In the genomic region with DNA sequence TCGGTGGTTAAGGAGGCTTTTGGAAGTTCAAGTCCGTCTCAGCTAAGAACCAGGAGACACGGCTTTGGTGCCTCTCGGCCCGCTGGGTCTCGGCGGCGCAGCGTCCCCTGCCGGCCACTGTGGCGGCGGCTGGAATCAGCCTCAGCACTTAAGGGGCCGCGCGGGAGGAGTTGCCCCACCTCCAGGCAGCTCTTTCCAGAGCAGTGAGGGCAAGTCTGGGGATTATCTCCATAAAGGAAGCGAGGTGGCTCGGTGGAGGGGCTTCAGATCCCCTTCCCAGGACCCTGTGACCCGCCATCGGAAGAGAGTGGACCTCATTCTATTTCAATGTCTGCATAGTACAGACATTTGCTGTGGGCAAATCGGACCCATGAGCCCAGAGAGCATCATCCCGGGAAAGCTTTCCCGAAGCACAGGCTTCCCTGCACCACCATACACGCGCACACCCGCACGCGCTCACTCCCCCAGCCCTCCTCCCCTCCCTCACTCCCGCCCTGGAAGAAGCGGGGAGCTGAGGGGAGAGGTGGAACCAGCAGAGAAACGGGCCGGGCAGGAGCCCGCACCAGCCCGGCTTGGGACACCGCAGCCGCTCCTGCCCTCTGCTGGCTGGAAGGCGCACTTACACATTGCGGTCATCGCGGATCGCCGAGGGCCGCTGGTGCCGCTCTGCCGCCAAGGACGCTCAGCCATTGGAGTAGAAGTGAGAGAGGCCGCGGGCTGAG, we compare ENCODE assay signal across 1 cellular context.
TF ChIP-seq lines count a peak whose summit lies in the region.

No MANE protein-coding gene starts in this region.

TF ChIP-seq in HepG2, 621 proteins besides CTCF, POLR2A, EP300 and RAD21 (continued from another document and continues in another):
- TF ChIP-seq ZNF407 (CRISPR knock-in tag; IDR thresholded peaks at IDR 0.05; ENCODE audit: not compliant biosample characterization), result peak; percentile 65
- peak; percentile 65 for TF ChIP-seq ZNF331 (CRISPR knock-in tag; IDR thresholded peaks at IDR 0.05)
- TF ChIP-seq ZBTB4 (CRISPR knock-in tag; IDR thresholded peaks at IDR 0.05; ENCODE audit: borderline replicate concordance), result no peak
- TF ChIP-seq ZNF674 (CRISPR knock-in tag; IDR thresholded peaks at IDR 0.05; ENCODE audit: low read depth), result no peak
- TF ChIP-seq ZNF781 (CRISPR knock-in tag; IDR thresholded peaks at IDR 0.05; ENCODE audit: borderline replicate concordance, not compliant biosample characterization), result peak; percentile 39
- no peak for TF ChIP-seq NFE2L1 (CRISPR knock-in tag; IDR thresholded peaks at IDR 0.05; ENCODE audit: borderline replicate concordance)
- no peak for TF ChIP-seq HDAC6 (IDR thresholded peaks at IDR 0.05; ENCODE audit: low read depth, low read length)
- TF ChIP-seq GFI1 (CRISPR knock-in tag; IDR thresholded peaks at IDR 0.05; ENCODE audit: borderline replicate concordance), result no peak; the same call in 1 of the 2 replicates
- TF ChIP-seq ZNF264 (CRISPR knock-in tag; IDR thresholded peaks at IDR 0.05), result no peak; the same call in 1 of the 2 replicates
- TF ChIP-seq, protein P1, sequence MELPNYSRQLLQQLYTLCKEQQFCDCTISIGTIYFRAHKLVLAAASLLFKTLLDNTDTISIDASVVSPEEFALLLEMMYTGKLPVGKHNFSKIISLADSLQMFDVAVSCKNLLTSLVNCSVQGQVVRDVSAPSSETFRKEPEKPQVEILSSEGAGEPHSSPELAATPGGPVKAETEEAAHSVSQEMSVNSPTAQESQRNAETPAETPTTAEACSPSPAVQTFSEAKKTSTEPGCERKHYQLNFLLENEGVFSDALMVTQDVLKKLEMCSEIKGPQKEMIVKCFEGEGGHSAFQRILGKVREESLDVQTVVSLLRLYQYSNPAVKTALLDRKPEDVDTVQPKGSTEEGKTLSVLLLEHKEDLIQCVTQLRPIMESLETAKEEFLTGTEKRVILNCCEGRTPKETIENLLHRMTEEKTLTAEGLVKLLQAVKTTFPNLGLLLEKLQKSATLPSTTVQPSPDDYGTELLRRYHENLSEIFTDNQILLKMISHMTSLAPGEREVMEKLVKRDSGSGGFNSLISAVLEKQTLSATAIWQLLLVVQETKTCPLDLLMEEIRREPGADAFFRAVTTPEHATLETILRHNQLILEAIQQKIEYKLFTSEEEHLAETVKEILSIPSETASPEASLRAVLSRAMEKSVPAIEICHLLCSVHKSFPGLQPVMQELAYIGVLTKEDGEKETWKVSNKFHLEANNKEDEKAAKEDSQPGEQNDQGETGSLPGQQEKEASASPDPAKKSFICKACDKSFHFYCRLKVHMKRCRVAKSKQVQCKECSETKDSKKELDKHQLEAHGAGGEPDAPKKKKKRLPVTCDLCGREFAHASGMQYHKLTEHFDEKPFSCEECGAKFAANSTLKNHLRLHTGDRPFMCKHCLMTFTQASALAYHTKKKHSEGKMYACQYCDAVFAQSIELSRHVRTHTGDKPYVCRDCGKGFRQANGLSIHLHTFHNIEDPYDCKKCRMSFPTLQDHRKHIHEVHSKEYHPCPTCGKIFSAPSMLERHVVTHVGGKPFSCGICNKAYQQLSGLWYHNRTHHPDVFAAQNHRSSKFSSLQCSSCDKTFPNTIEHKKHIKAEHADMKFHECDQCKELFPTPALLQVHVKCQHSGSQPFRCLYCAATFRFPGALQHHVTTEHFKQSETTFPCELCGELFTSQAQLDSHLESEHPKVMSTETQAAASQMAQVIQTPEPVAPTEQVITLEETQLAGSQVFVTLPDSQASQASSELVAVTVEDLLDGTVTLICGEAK (IDR thresholded peaks at IDR 0.05), result no peak
- TF ChIP-seq, protein P1 (CRISPR knock-in tag; IDR thresholded peaks at IDR 0.05), result peak; percentile 80
- TF ChIP-seq PITX1 (CRISPR knock-in tag; IDR thresholded peaks at IDR 0.05), result peak; percentile 26; the same call in 1 of the 2 replicates
- TF ChIP-seq ZNF235 (CRISPR knock-in tag; IDR thresholded peaks at IDR 0.05; ENCODE audit: borderline replicate concordance), result peak; percentile 76; the same call in 1 of the 2 replicates
- 0 out of 2 replicates have a peak, but pooled peaks have one; percentile 25 for TF ChIP-seq ZNF343 (CRISPR knock-in tag; IDR thresholded peaks at IDR 0.05)
- TF ChIP-seq, protein P2, sequence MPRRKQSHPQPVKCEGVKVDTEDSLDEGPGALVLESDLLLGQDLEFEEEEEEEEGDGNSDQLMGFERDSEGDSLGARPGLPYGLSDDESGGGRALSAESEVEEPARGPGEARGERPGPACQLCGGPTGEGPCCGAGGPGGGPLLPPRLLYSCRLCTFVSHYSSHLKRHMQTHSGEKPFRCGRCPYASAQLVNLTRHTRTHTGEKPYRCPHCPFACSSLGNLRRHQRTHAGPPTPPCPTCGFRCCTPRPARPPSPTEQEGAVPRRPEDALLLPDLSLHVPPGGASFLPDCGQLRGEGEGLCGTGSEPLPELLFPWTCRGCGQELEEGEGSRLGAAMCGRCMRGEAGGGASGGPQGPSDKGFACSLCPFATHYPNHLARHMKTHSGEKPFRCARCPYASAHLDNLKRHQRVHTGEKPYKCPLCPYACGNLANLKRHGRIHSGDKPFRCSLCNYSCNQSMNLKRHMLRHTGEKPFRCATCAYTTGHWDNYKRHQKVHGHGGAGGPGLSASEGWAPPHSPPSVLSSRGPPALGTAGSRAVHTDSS (CRISPR knock-in tag; conservative IDR thresholded peaks at IDR 0.05), result no peak
- TF ChIP-seq KAT8 (CRISPR knock-in tag; IDR thresholded peaks at IDR 0.05), result peak; percentile 38
- TF ChIP-seq ZSCAN25 (CRISPR knock-in tag; IDR thresholded peaks at IDR 0.05), result peak; percentile 61; the same call in 1 of the 2 replicates
- TF ChIP-seq NFYC (CRISPR knock-in tag; IDR thresholded peaks at IDR 0.05), result peak; percentile 38; the same call in 1 of the 2 replicates
- TF ChIP-seq, protein P3, sequence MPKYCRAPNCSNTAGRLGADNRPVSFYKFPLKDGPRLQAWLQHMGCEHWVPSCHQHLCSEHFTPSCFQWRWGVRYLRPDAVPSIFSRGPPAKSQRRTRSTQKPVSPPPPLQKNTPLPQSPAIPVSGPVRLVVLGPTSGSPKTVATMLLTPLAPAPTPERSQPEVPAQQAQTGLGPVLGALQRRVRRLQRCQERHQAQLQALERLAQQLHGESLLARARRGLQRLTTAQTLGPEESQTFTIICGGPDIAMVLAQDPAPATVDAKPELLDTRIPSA (CRISPR knock-in tag; IDR thresholded peaks at IDR 0.05; ENCODE audit: borderline replicate concordance), result no peak
- TF ChIP-seq ZNF484 (CRISPR knock-in tag; IDR thresholded peaks at IDR 0.05; ENCODE audit: borderline replicate concordance, low read depth), result no peak
- TF ChIP-seq ARHGAP35 (CRISPR knock-in tag; IDR thresholded peaks at IDR 0.05; ENCODE audit: borderline replicate concordance), result no peak; the same call in 1 of the 2 replicates
- peak; percentile 50; the same call in 1 of the 2 replicates for TF ChIP-seq MTF2 (CRISPR knock-in tag; IDR thresholded peaks at IDR 0.05; ENCODE audit: borderline replicate concordance)
- no peak for TF ChIP-seq NFRKB (IDR thresholded peaks at IDR 0.05)
- TF ChIP-seq, protein P4, sequence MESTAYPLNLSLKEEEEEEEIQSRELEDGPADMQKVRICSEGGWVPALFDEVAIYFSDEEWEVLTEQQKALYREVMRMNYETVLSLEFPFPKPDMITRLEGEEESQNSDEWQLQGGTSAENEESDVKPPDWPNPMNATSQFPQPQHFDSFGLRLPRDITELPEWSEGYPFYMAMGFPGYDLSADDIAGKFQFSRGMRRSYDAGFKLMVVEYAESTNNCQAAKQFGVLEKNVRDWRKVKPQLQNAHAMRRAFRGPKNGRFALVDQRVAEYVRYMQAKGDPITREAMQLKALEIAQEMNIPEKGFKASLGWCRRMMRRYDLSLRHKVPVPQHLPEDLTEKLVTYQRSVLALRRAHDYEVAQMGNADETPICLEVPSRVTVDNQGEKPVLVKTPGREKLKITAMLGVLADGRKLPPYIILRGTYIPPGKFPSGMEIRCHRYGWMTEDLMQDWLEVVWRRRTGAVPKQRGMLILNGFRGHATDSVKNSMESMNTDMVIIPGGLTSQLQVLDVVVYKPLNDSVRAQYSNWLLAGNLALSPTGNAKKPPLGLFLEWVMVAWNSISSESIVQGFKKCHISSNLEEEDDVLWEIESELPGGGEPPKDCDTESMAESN (CRISPR knock-in tag; conservative IDR thresholded peaks at IDR 0.05), result peak; percentile 61
